ENCODE assay signal across 24 cellular contexts in the genomic region with DNA sequence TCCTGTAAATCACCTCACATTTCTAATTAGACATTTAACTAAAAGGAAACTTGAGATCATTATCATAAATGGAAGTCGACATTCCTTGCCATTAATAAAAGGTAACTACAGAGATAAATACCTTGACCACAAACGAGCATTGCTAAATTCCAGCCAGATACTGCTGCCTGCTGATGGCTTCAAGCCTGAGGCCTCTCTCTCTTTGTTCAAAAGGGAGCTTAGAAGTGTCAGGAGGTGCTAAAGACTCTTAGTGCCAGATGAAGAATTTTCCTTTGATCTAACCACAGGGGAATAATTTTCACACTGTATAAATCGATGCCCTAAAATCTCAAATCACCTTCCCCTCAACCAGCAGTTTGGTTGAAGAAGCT.
DNase-seq lines count a peak whose midpoint lies in the region; ATAC-seq and TF ChIP-seq lines count a peak whose summit lies in the region.
"Had no signal": no experiment of that assay in that cellular context is flagged by ENCODE, and none has a peak within 500 bp of the region (broad histone marks: within the 10 kb centered on the region; RNA-seq: fewer than 3 reads in every experiment).

No MANE protein-coding gene starts in this region.

- intact Hi-C loops in tibial artery (cut with DNase I; ENCODE audit: low total_unique reads), result no loop called here
- intact Hi-C loops in activated CD4-positive, alpha-beta T cell treated with anti-CD3 and anti-CD28 coated beads for 36 hours (cut with DNase I, micrococcal nuclease), result no loop called here

- peak overlapping the region; percentile 33 for H3K27ac ChIP-seq in KOPT-K1 (ENCODE audit: low read depth, low read length, poor library complexity, severe bottlenecking)
- H3K27ac ChIP-seq in tibial artery, result peak overlapping the region; percentile 38 to 62
- H3K27ac ChIP-seq: HL-60 had no signal

- peaks cover 52% of the 10 kb centered on the region for H3K4me1 Mint-ChIP-seq in nephron
- H3K4me1 Mint-ChIP-seq in activated CD4-positive, alpha-beta T cell treated with anti-CD3 and anti-CD28 coated beads for 36 hours, result no peaks in the 10 kb centered on the region

- POLR2A ChIA-PET in activated CD4-positive, alpha-beta T cell treated with anti-CD3 and anti-CD28 coated beads for 36 hours (lab: Charles Lee), result no interaction called here

- peak overlapping the region; percentile 25 to 62 (median 52) for H3K27ac Mint-ChIP-seq in nephron
- H3K27ac Mint-ChIP-seq in activated CD4-positive, alpha-beta T cell treated with anti-CD3 and anti-CD28 coated beads for 36 hours, result no peak overlapping the region
- H3K27ac Mint-ChIP-seq: CD8-positive, alpha-beta T cell had no signal

- no peaks in the 10 kb centered on the region for H3K9me3 ChIP-seq in KOPT-K1 (ENCODE audit: insufficient read depth, low read length, poor library complexity, severe bottlenecking)
- H3K9me3 ChIP-seq in tibial artery, result no peaks in the 10 kb centered on the region
- H3K9me3 ChIP-seq: SK-N-SH had no signal

- no peak for TF ChIP-seq CTCF in nephron (IDR thresholded peaks at IDR 0.05; ENCODE audit: unreplicated experiment in 3 of 3)
- TF ChIP-seq CTCF in tibial artery (IDR thresholded peaks at IDR 0.05), result no peak

- H3K4me3 ChIP-seq in tibial artery, result no peak overlapping the region

- no peaks in the 10 kb centered on the region for H3K9me3 Mint-ChIP-seq in nephron
- no peaks in the 10 kb centered on the region for H3K9me3 Mint-ChIP-seq in activated CD4-positive, alpha-beta T cell treated with anti-CD3 and anti-CD28 coated beads for 36 hours (ENCODE audit: low read depth)
- H3K9me3 Mint-ChIP-seq: CD8-positive, alpha-beta T cell had no signal

- H3K27me3 Mint-ChIP-seq in nephron (ENCODE audit: low read depth), result peaks cover 9% of the 10 kb centered on the region
- H3K27me3 Mint-ChIP-seq in activated CD4-positive, alpha-beta T cell treated with anti-CD3 and anti-CD28 coated beads for 36 hours, result no peaks in the 10 kb centered on the region

- no peak overlapping the region for H3K4me3 Mint-ChIP-seq in nephron
- H3K4me3 Mint-ChIP-seq in activated CD4-positive, alpha-beta T cell treated with anti-CD3 and anti-CD28 coated beads for 36 hours, result no peak overlapping the region
- H3K4me3 Mint-ChIP-seq: CD8-positive, alpha-beta T cell had no signal

- H3K4me1 ChIP-seq in tibial artery, result peaks cover 0 to 35% (median 28%) of the 10 kb centered on the region in 4 donors

- DNase-seq in A172 (ENCODE audit: low spot score) (peak; percentile 22), tibial artery (no peak)
- no peak for DNase-seq in activated CD4-positive, alpha-beta T cell treated with anti-CD3 and anti-CD28 coated beads for 36 hours
- DNase-seq: 8988T; AML-193; C1 segment of cervical spinal cord; CD8-positive, alpha-beta T cell; DMS153; GDM1; KG1; NCI-H1105 treated with DMSO at 0.1 percent for 48 hours; NCI-H2029 treated with DMSO at 0.1 percent for 48 hours; NCI-H226; NCI-H510A treated with DMSO at 0.1 percent for 48 hours; NCI-H774; NK-92 treated with Interleukin-12 subunit alpha and Interleukin-12 subunit beta, amount 100 ng/mL, for 24 hours; SIG-M5; SK-N-SH had no signal

- no peaks in the 10 kb centered on the region for H3K36me3 ChIP-seq in KOPT-K1 (ENCODE audit: insufficient read depth, low read length)
- no peaks in the 10 kb centered on the region for H3K36me3 ChIP-seq in tibial artery

- CTCF ChIA-PET in activated CD4-positive, alpha-beta T cell treated with anti-CD3 and anti-CD28 coated beads for 36 hours (lab: Charles Lee), result interaction anchor here (0.6 kb wide), 2 partner anchors 528 to 639 kb away, joined by 3 to 4 read pairs; no protein-coding TSS in a partner anchor

- ATAC-seq in GM18868 (IDR thresholded peaks at IDR 0.05; ENCODE audit: unreplicated experiment) (no peak), GM21381 (IDR thresholded peaks at IDR 0.05; ENCODE audit: unreplicated experiment) (no peak)
- ATAC-seq in activated CD4-positive, alpha-beta T cell treated with anti-CD3 and anti-CD28 coated beads for 36 hours, result no peak
- ATAC-seq: CD8-positive, alpha-beta T cell; Panc1 had no signal

- H3K36me3 Mint-ChIP-seq in nephron (ENCODE audit: low read depth), result no peaks in the 10 kb centered on the region
- no peaks in the 10 kb centered on the region for H3K36me3 Mint-ChIP-seq in activated CD4-positive, alpha-beta T cell treated with anti-CD3 and anti-CD28 coated beads for 36 hours (ENCODE audit: low read depth)
- H3K36me3 Mint-ChIP-seq: CD8-positive, alpha-beta T cell had no signal

- no peaks in the 10 kb centered on the region for H3K27me3 ChIP-seq in tibial artery
